Comparison of ENCODE assay signal across 8 cellular contexts in genomic region chr5:66596791-66597757, GRCh38. TPM values are rescaled to one million over a fixed set of nuclear protein-coding genes. Genes with fewer than 3 reads are reported as not detected.
DNase-seq lines count a peak whose midpoint lies in the region; ATAC-seq and TF ChIP-seq lines count a peak whose summit lies in the region.

No MANE protein-coding gene starts in this region.

- WGBS in gastroesophageal sphincter (ENCODE audit: low coverage in 1 of 2), 2 donors = 0% methylated on average over 1 to 5 of the region's 76 CpGs

- no peak overlapping the region for H3K27ac Mint-ChIP-seq in activated B cell treated with CpG ODN at 0.5 μM for 24 hours

- H3K36me3 Mint-ChIP-seq in activated B cell treated with CpG ODN at 0.5 μM for 24 hours (ENCODE audit: low read depth) = no peaks in the 10 kb centered on the region

- intact Hi-C loops in activated B cell treated with CpG ODN at 0.5 μM for 24 hours (cut with micrococcal nuclease) = loop anchor here (1.0 to 2.0 kb wide), 5 partner anchors 20 to 290 kb away; no protein-coding TSS in a partner anchor

- H3K4me1 ChIP-seq in gastroesophageal sphincter = peaks cover 0 to 27% (median 20%) of the 10 kb centered on the region in 3 donors

- DNase-seq in Caki2 (ENCODE audit: low read depth) (peak; percentile 4), activated B cell treated with CpG ODN at 0.5 μM for 24 hours (peak; percentile 41), SW 1271 (lab: John Stamatoyannopoulos, UW) (no peak), superior temporal gyrus (ENCODE audit: extremely low spot score) (no peak)

- no peaks in the 10 kb centered on the region for H3K79me2 ChIP-seq in neural cell (replicated peaks; ENCODE audit: insufficient read depth, low read length)

- H3K36me3 ChIP-seq in gastroesophageal sphincter (no peaks in the 10 kb centered on the region), neural cell (ENCODE audit: insufficient read depth, low read length) (no peaks in the 10 kb centered on the region)

- peak overlapping the region; percentile 91 for H3K4me2 ChIP-seq in neural cell (ENCODE audit: low read length)

- H3F3A ChIP-seq in neural cell (ENCODE audit: insufficient read depth, low read length, poor library complexity, severe bottlenecking) = no peaks in the 10 kb centered on the region

- H3K9me3 ChIP-seq in gastroesophageal sphincter (no peaks in the 10 kb centered on the region), neural cell (ENCODE audit: low read length) (no peaks in the 10 kb centered on the region)

- H3K4me3 ChIP-seq in gastroesophageal sphincter (peak overlapping the region; percentile 69 to 70), neural cell (ENCODE audit: low read length) (peak overlapping the region; percentile 88)

- peaks cover 22% of the 10 kb centered on the region for H3K4me1 Mint-ChIP-seq in activated B cell treated with CpG ODN at 0.5 μM for 24 hours

- no peak for TF ChIP-seq POLR2A in gastroesophageal sphincter (IDR thresholded peaks at IDR 0.05)

- no peak for TF ChIP-seq RAD21 in neural cell (conservative IDR thresholded peaks at IDR 0.05)

- in situ Hi-C loops in Caki2 (cut with HindIII; ENCODE audit: low pct_unique_long_range_greater_than_20kb, low sequenced_read_pairs) = no loop called here

- no peaks in the 10 kb centered on the region for H3K9me2 ChIP-seq in neural cell (ENCODE audit: insufficient read depth, low read length)

- H2AFZ ChIP-seq in neural cell (ENCODE audit: low read depth, low read length) = no peak overlapping the region

- TF ChIP-seq CTCF in LNCAP (IDR thresholded peaks at IDR 0.05) = peak; percentile 24; the same call in 1 of the 2 replicates
- TF ChIP-seq CTCF in activated B cell treated with CpG ODN at 0.5 μM for 24 hours (IDR thresholded peaks at IDR 0.05) = no peak
- TF ChIP-seq CTCF in gastroesophageal sphincter (IDR thresholded peaks at IDR 0.05) = no peak
- no peak for TF ChIP-seq CTCF in neural cell (IDR thresholded peaks at IDR 0.05; ENCODE audit: poor library complexity, severe bottlenecking)

- CTCF ChIA-PET in activated B cell treated with CpG ODN at 0.5 μM for 24 hours (lab: Charles Lee) = no interaction called here

- peaks cover 27% of the 10 kb centered on the region for H3K27me3 Mint-ChIP-seq in activated B cell treated with CpG ODN at 0.5 μM for 24 hours

- H3K27ac ChIP-seq in gastroesophageal sphincter = peak overlapping the region in 2 of 4 donors; percentile 24 to 55
- H3K27ac ChIP-seq in neural cell (ENCODE audit: low read length) = no peak overlapping the region

- H3K9me3 Mint-ChIP-seq in activated B cell treated with CpG ODN at 0.5 μM for 24 hours = no peaks in the 10 kb centered on the region

- TF ChIP-seq EP300 in gastroesophageal sphincter (IDR thresholded peaks at IDR 0.05) (no peak), neural cell (conservative IDR thresholded peaks at IDR 0.05; ENCODE audit: poor library complexity, severe bottlenecking) (no peak)

- peak overlapping the region; percentile 83 for H3K4me3 Mint-ChIP-seq in activated B cell treated with CpG ODN at 0.5 μM for 24 hours

- no peaks in the 10 kb centered on the region for H4K20me1 ChIP-seq in neural cell (ENCODE audit: insufficient read depth)

- peak overlapping the region; percentile 45 for H3K9ac ChIP-seq in neural cell (ENCODE audit: low read length)

- POLR2A ChIA-PET in activated B cell treated with CpG ODN at 0.5 μM for 24 hours (lab: Charles Lee) = interaction anchor here (0.5 kb wide), 1 partner anchor 112 kb away, joined by 3 read pairs; no protein-coding TSS in a partner anchor

- H3K27me3 ChIP-seq in gastroesophageal sphincter (peaks cover 79% of the 10 kb centered on the region), neural cell (ENCODE audit: insufficient read depth, low read depth, low read length) (peaks cover 34% of the 10 kb centered on the region)

- ATAC-seq in GM21360 (IDR thresholded peaks at IDR 0.05; ENCODE audit: unreplicated experiment) = peak; percentile 27
- peak; percentile 21 for ATAC-seq in activated B cell treated with CpG ODN at 0.5 μM for 24 hours (ENCODE audit: low read depth)
- peak; percentile 29 for ATAC-seq in gastroesophageal sphincter

TF ChIP-seq in neural cell, 6 proteins besides CTCF, POLR2A, EP300 and RAD21:
- no peak for TF ChIP-seq POLR2AphosphoS5 (IDR thresholded peaks at IDR 0.05)
- TF ChIP-seq MXI1 (conservative IDR thresholded peaks at IDR 0.05; ENCODE audit: poor library complexity, severe bottlenecking) = peak; percentile 40

RNA-seq across cellular contexts. Expression of gene MAST4, which starts 0.9 kb away (rescaled TPM):
- total RNA-seq in Caki2 (2014; rRNA removed; shearing (Covaris generic); ENCODE audit: low replicate concordance) = not detected in 2 replicates
- total RNA-seq in activated B cell treated with CpG ODN at 0.5 μM for 24 hours = 10.3 and 17.2 TPM in 2 replicates
- total RNA-seq in gastroesophageal sphincter = 10 to 100 TPM; 16.2 to 32.8 (median 25.0) TPM
- 2.3 TPM in 2 replicates for polyA plus RNA-seq in neural cell
- polyA minus RNA-seq in neural cell = 8.3 and 13.0 TPM in 2 replicates

Comparison
In these comparisons a context has a peak if more than half of its experiments do, and no peak if none do; other contexts are left out.
1. DNase-seq: peak in Caki2 (single experiment) and activated B cell treated with CpG ODN at 0.5 μM for 24 hours (single experiment); none in SW 1271 (0 of 2) and superior temporal gyrus (single experiment).
2. RNA of gene MAST4, which starts 0.9 kb away (total RNA-seq): 16.2 to 32.8 TPM in gastroesophageal sphincter and 10.3 to 17.2 TPM in activated B cell treated with CpG ODN at 0.5 μM for 24 hours; not detected in Caki2; every median in the first group is over 10 times any median in the second.
3. Peak in every context shown above with its lines, with median percentiles within 50 percentile points of each other: ATAC-seq.